ENCODE assay signal across 24 cellular contexts in genomic region chr4:122838034-122838433, GRCh38.
"Had no signal": no experiment of that assay in that cellular context is flagged by ENCODE, and none has a peak within 500 bp of the region (broad histone marks: within the 10 kb centered on the region; RNA-seq: fewer than 3 reads in every experiment).

No MANE protein-coding gene starts in this region.

- ATAC-seq: effector memory CD8-positive, alpha-beta T cell; foreskin keratinocyte; left cardiac atrium; lower lobe of right lung; natural killer cell treated with Interleukin-12 subunit alpha and Interleukin-12 subunit beta and Interleukin-15 and Interleukin-18, amount 100 ng/mL, for 72 hours; psoas muscle; right lobe of liver; stimulated activated memory B cell treated with anti-CD40 and anti-IgM and Interleukin-4, amounts not matched to agents 10 μg/mL and 1 μg/mL and 100 μg/mL, for 72 hours; upper lobe of right lung had no signal

- H3K36me3 Mint-ChIP-seq: memory B cell; natural killer cell treated with Interleukin-12 subunit alpha and Interleukin-12 subunit beta and Interleukin-15 and Interleukin-18, amount 100 ng/mL, for 72 hours; stimulated activated memory B cell treated with anti-CD40 and anti-IgM and Interleukin-4, amounts not matched to agents 10 μg/mL and 1 μg/mL and 100 μg/mL, for 72 hours had no signal

- H3K4me3 ChIP-seq: hepatocyte, left ventricle myocardium inferior, lower lobe of right lung, neural progenitor cell, psoas muscle, right lobe of liver, testis, tibial nerve, upper lobe of right lung, vagina had no signal

- H3K27me3 ChIP-seq: foreskin keratinocyte, hepatocyte, neural progenitor cell, right lobe of liver, testis, tibial nerve, upper lobe of right lung, vagina had no signal

- H3K36me3 ChIP-seq: lower lobe of right lung, right lobe of liver, upper lobe of right lung, vagina had no signal

- H3K4me1 Mint-ChIP-seq: memory B cell; stimulated activated memory B cell treated with anti-CD40 and anti-IgM and Interleukin-4, amounts not matched to agents 10 μg/mL and 1 μg/mL and 100 μg/mL, for 72 hours had no signal

- H3K4me1 ChIP-seq: foreskin keratinocyte, lower lobe of right lung, testis, upper lobe of right lung had no signal

- H3K27ac Mint-ChIP-seq: dendritic cell treated with granulocyte-macrophage colony-stimulating factor and Interleukin-4, amounts not matched to agents 40 ng/mL and 50 ng/mL, for 4 days; effector memory CD8-positive, alpha-beta T cell; memory B cell; mesothelial cell of epicardium; natural killer cell treated with Interleukin-12 subunit alpha and Interleukin-12 subunit beta and Interleukin-15 and Interleukin-18, amount 100 ng/mL, for 72 hours; neural progenitor cell; stimulated activated memory B cell treated with anti-CD40 and anti-IgM and Interleukin-4, amounts not matched to agents 10 μg/mL and 1 μg/mL and 100 μg/mL, for 72 hours; stimulated activated naive CD8-positive, alpha-beta T cell treated with anti-CD3 and anti-CD28 coated beads, Interleukin-15, Interleukin-2, amounts not matched to agents 100 ng/mL and 50 ng/mL, for 24 hours had no signal

- H3K9me3 Mint-ChIP-seq: dendritic cell treated with granulocyte-macrophage colony-stimulating factor and Interleukin-4, amounts not matched to agents 40 ng/mL and 50 ng/mL, for 4 days; effector memory CD8-positive, alpha-beta T cell; memory B cell; mesothelial cell of epicardium; natural killer cell treated with Interleukin-12 subunit alpha and Interleukin-12 subunit beta and Interleukin-15 and Interleukin-18, amount 100 ng/mL, for 72 hours; stimulated activated memory B cell treated with anti-CD40 and anti-IgM and Interleukin-4, amounts not matched to agents 10 μg/mL and 1 μg/mL and 100 μg/mL, for 72 hours; stimulated activated naive CD8-positive, alpha-beta T cell treated with anti-CD3 and anti-CD28 coated beads, Interleukin-15, Interleukin-2, amounts not matched to agents 100 ng/mL and 50 ng/mL, for 24 hours had no signal

- H3K9ac ChIP-seq: neural progenitor cell, parathyroid adenoma had no signal

- H3K27ac ChIP-seq: foreskin keratinocyte, hepatocyte, left ventricle myocardium inferior, lower lobe of right lung, neural progenitor cell, parathyroid adenoma, psoas muscle, right lobe of liver, testis, tibial nerve, upper lobe of right lung, vagina had no signal

- DNase-seq: effector memory CD8-positive, alpha-beta T cell; foreskin keratinocyte; kidney; left cardiac atrium; left ventricle myocardium inferior; lower lobe of right lung; nucleus accumbens; psoas muscle; retina; right lobe of liver; stimulated activated CD4-positive, alpha-beta T cell treated with anti-CD3 and anti-CD28 coated beads, Interleukin-4, amount 100 ng/mL, for 24 hours; testis; upper lobe of right lung had no signal

- H3K9me3 ChIP-seq: left ventricle myocardium inferior, lower lobe of right lung, psoas muscle, right lobe of liver, testis, tibial nerve, upper lobe of right lung, vagina had no signal

- H3K79me2 ChIP-seq: parathyroid adenoma had no signal

- H2AFZ ChIP-seq: hepatocyte, neural progenitor cell, parathyroid adenoma had no signal

- H3K4me2 ChIP-seq: hepatocyte, neural progenitor cell had no signal

- H3K4me3 Mint-ChIP-seq: dendritic cell treated with granulocyte-macrophage colony-stimulating factor and Interleukin-4, amounts not matched to agents 40 ng/mL and 50 ng/mL, for 4 days; effector memory CD8-positive, alpha-beta T cell; memory B cell; mesothelial cell of epicardium; natural killer cell treated with Interleukin-12 subunit alpha and Interleukin-12 subunit beta and Interleukin-15 and Interleukin-18, amount 100 ng/mL, for 72 hours; neural progenitor cell; stimulated activated memory B cell treated with anti-CD40 and anti-IgM and Interleukin-4, amounts not matched to agents 10 μg/mL and 1 μg/mL and 100 μg/mL, for 72 hours; stimulated activated naive CD8-positive, alpha-beta T cell treated with anti-CD3 and anti-CD28 coated beads, Interleukin-15, Interleukin-2, amounts not matched to agents 100 ng/mL and 50 ng/mL, for 24 hours had no signal
